Comparison of ENCODE assay signal across 10 cellular contexts in genomic region chr17:70646673-70647072, GRCh38.
"Had no signal": no experiment of that assay in that cellular context is flagged by ENCODE, and none has a peak within 500 bp of the region (broad histone marks: within the 10 kb centered on the region; RNA-seq: fewer than 3 reads in every experiment).

No MANE protein-coding gene starts in this region.

- H3K27ac ChIP-seq: GM23248 had no signal

- ATAC-seq: GM23338, HCT116 had no signal

- H3K9me3 ChIP-seq: HAP-1 had no signal

- DNase-seq: GM23248, GOT3, H7, H9, HCEC 1CT, HFFc6 had no signal

- H3K36me3 ChIP-seq: HAP-1 had no signal

- H3K4me2 ChIP-seq: GM23338 had no signal

- H3K4me1 ChIP-seq: HAP-1 had no signal

- FAIRE-seq: H1 had no signal

- H2AFZ ChIP-seq: GM23248, GM23338 had no signal

- H3K9ac ChIP-seq: GM23248 had no signal

- H3K4me3 ChIP-seq: GM23248, GM23338, HAP-1 had no signal
